Comparison of ENCODE assay signal across 1 cellular context in genomic region chr1:230979952-230980351, GRCh38.
TF ChIP-seq lines count a peak whose summit lies in the region.

No MANE protein-coding gene starts in this region.

TF ChIP-seq in GM12878, 131 proteins besides CTCF, POLR2A, EP300 and RAD21:
- no peak for TF ChIP-seq PRDM15 (CRISPR knock-in tag; IDR thresholded peaks at IDR 0.05)
- TF ChIP-seq NFIC (IDR thresholded peaks at IDR 0.05; ENCODE audit: low read depth, low read length), result no peak
- TF ChIP-seq ZNF687 (IDR thresholded peaks at IDR 0.05), result no peak
- no peak for TF ChIP-seq MXI1 (IDR thresholded peaks at IDR 0.05; ENCODE audit: low read depth, low read length)
- peak; percentile 71 for TF ChIP-seq RUNX3 (IDR thresholded peaks at IDR 0.05; ENCODE audit: low read length)
